1 cellular context compared by ENCODE assay signal in genomic region chr7:20454202-20454601, GRCh38.
TF ChIP-seq lines count a peak whose summit lies in the region.

No MANE protein-coding gene starts in this region.

TF ChIP-seq in HEK293, 187 proteins besides CTCF, POLR2A, EP300 and RAD21 (continued from another document):
- TF ChIP-seq, protein P1, sequence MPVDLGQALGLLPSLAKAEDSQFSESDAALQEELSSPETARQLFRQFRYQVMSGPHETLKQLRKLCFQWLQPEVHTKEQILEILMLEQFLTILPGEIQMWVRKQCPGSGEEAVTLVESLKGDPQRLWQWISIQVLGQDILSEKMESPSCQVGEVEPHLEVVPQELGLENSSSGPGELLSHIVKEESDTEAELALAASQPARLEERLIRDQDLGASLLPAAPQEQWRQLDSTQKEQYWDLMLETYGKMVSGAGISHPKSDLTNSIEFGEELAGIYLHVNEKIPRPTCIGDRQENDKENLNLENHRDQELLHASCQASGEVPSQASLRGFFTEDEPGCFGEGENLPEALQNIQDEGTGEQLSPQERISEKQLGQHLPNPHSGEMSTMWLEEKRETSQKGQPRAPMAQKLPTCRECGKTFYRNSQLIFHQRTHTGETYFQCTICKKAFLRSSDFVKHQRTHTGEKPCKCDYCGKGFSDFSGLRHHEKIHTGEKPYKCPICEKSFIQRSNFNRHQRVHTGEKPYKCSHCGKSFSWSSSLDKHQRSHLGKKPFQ (tag by site-specific recombination; IDR thresholded peaks at IDR 0.05) = no peak
